18 cellular contexts compared by ENCODE assay signal in the genomic region with DNA sequence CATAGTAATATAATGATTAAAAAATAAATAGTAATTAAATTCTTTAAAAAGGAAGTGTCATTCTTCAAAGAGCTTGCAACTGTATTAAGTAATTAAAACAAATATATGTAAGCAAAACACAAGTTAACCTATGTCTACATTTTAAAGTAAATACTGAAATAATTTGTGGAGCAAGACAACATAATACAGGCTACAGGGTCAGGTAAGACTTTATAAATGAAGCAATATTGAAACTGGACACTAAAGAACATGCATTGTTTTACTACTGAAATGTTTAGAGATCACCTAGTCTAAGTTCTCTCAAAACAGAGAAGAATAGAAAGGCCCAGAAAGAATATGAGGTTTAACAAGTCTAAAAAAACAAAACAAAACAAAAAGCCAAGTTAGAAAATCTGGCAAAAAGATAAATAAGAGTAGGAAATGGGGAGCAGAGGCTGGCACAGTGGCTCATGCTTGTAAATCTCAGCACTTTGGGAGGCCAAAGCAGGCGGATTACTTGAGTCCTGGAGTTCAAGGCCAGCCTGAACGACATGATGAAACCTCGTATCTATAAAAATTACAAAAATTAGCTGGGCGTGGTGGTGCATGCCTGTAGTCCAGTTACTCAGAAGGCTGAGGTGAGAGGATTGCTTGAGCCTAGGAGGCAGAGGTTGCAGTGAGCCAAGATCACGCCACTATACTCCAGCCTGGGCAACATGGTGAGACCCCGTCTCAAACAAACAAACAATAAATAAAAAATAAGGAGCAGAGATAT. TPM values are rescaled to one million over a fixed set of nuclear protein-coding genes. Genes with fewer than 3 reads are reported as not detected.
A peak's percentile ranks its signal among the peaks of the same experiment; 100 is the strongest.
DNase-seq lines count a peak whose midpoint lies in the region; ATAC-seq, FAIRE-seq and TF ChIP-seq lines count a peak whose summit lies in the region.
"Had no signal": no experiment of that assay in that cellular context is flagged by ENCODE, and none has a peak within 500 bp of the region (broad histone marks: within the 10 kb centered on the region; RNA-seq: fewer than 3 reads in every experiment).

No MANE protein-coding gene starts in this region.

- intact Hi-C loops in activated CD4-positive, alpha-beta T cell treated with anti-CD3 and anti-CD28 coated beads, Interleukin-2, amount 10 ng/mL, durations not matched to agents 24 days and 14 days (cut with micrococcal nuclease) = no loop called here
- intact Hi-C loops in dorsolateral prefrontal cortex (cut with DNase I) = no loop called here

- H3K27me3 ChIP-seq in endodermal cell (ENCODE audit: control insufficient read depth, insufficient read depth, low read length, poor library complexity, severe bottlenecking) = no peaks in the 10 kb centered on the region
- H3K27me3 ChIP-seq in dorsolateral prefrontal cortex = no peaks in the 10 kb centered on the region
- H3K27me3 ChIP-seq: ascending aorta; BLaER1 treated with 17β-estradiol and CSF1 and Interleukin-3, amounts not matched to agents 10 nM and 100 nM had no signal

- no peak for DNase-seq in activated CD4-positive, alpha-beta T cell treated with anti-CD3 and anti-CD28 coated beads, Interleukin-2, amount 10 ng/mL, durations not matched to agents 24 days and 14 days
- DNase-seq in activated CD4-positive, alpha-beta T cell treated with anti-CD3 and anti-CD28 coated beads for 4 hours = no peak
- DNase-seq in fibroblast of villous mesenchyme (ENCODE audit: low read depth) (peak; percentile 40), progenitor cell of endocrine pancreas (ENCODE audit: low spot score, unreplicated experiment) (no peak), endodermal cell (no peak), dorsolateral prefrontal cortex (no peak)
- DNase-seq: activated CD4-positive, CD25-positive, alpha-beta regulatory T cell treated with anti-CD3 and anti-CD28 coated beads, Interleukin-2, amount 50 U/mL, for 72 hours; DMS 273 treated with DMSO at 0.1 percent for 48 hours; GDM1; H9; MM.1S; stimulated activated CD4-positive, alpha-beta T cell treated with anti-CD3 and anti-CD28 coated beads, Interleukin-4, amount 100 ng/mL, for 1 hour had no signal

- peaks cover 34% of the 10 kb centered on the region for H3K36me3 ChIP-seq in endodermal cell (ENCODE audit: control insufficient read depth, insufficient read depth, low read length)

- peak overlapping the region; percentile 79 for H3K27ac Mint-ChIP-seq in activated CD4-positive, alpha-beta T cell treated with anti-CD3 and anti-CD28 coated beads, Interleukin-2, amount 10 ng/mL, durations not matched to agents 24 days and 14 days
- H3K27ac Mint-ChIP-seq in progenitor cell of endocrine pancreas (peak overlapping the region; percentile 72), endodermal cell (no peak overlapping the region)
- H3K27ac Mint-ChIP-seq: nephron had no signal

- H3K9me3 ChIP-seq in endodermal cell (ENCODE audit: control insufficient read depth, low read length) = peaks cover 32% of the 10 kb centered on the region

- peaks cover 19% of the 10 kb centered on the region for H3K4me1 Mint-ChIP-seq in activated CD4-positive, alpha-beta T cell treated with anti-CD3 and anti-CD28 coated beads, Interleukin-2, amount 10 ng/mL, durations not matched to agents 24 days and 14 days
- H3K4me1 Mint-ChIP-seq in progenitor cell of endocrine pancreas (ENCODE audit: low read depth) (peaks cover 30% of the 10 kb centered on the region), endodermal cell (no peaks in the 10 kb centered on the region)
- H3K4me1 Mint-ChIP-seq: H9, nephron had no signal

- H3K4me3 ChIP-seq in fibroblast of villous mesenchyme (ENCODE audit: low read depth, low read length) (no peak overlapping the region), endodermal cell (ENCODE audit: low read length) (no peak overlapping the region), dorsolateral prefrontal cortex (no peak overlapping the region)
- H3K4me3 ChIP-seq: ascending aorta; BLaER1 treated with 17β-estradiol and CSF1 and Interleukin-3, amounts not matched to agents 10 nM and 100 nM had no signal

- no peak overlapping the region for H3K9ac ChIP-seq in endodermal cell (ENCODE audit: extremely low read depth, low read length, poor library complexity, severe bottlenecking)

- H3K27ac ChIP-seq in endodermal cell (ENCODE audit: low read depth, low read length) (no peak overlapping the region), dorsolateral prefrontal cortex (peak overlapping the region in 1 of 59 donors; percentile 27)
- H3K27ac ChIP-seq: ascending aorta had no signal

- H3K27me3 Mint-ChIP-seq in activated CD4-positive, alpha-beta T cell treated with anti-CD3 and anti-CD28 coated beads, Interleukin-2, amount 10 ng/mL, durations not matched to agents 24 days and 14 days = no peaks in the 10 kb centered on the region
- H3K27me3 Mint-ChIP-seq in progenitor cell of endocrine pancreas (no peaks in the 10 kb centered on the region), endodermal cell (ENCODE audit: insufficient read depth) (no peaks in the 10 kb centered on the region)

- 93 to 97% methylated on average over 3 to 6 of the region's 6 CpGs for WGBS in endodermal cell (ENCODE audit: insufficient coverage in 1 of 2, insufficient read length in 1 of 2), 2 experiments

- ATAC-seq in HG02840 (IDR thresholded peaks at IDR 0.05; ENCODE audit: low FRiP score, unreplicated experiment) = no peak

- no peaks in the 10 kb centered on the region for H3K4me1 ChIP-seq in endodermal cell (ENCODE audit: control insufficient read depth, insufficient read depth, low read length)
- H3K4me1 ChIP-seq: ascending aorta had no signal

- TF ChIP-seq CTCF in fibroblast of villous mesenchyme (IDR thresholded peaks at IDR 0.05; ENCODE audit: insufficient read depth, low read depth, low read length) = no peak
- no peak for TF ChIP-seq CTCF in progenitor cell of endocrine pancreas (IDR thresholded peaks at IDR 0.05; ENCODE audit: unreplicated experiment)
- no peak for TF ChIP-seq CTCF in endodermal cell (conservative IDR thresholded peaks at IDR 0.05)
- no peak for TF ChIP-seq CTCF in dorsolateral prefrontal cortex (IDR thresholded peaks at IDR 0.05 in 54 of 56, conservative IDR thresholded peaks at IDR 0.05 in 2 of 56; ENCODE audit: low read depth in 1 of 56, partially characterized antibody in 56 of 56)

- peak; percentile 38 for FAIRE-seq in TTC549 (lab: Jason Lieb, UNC)
- FAIRE-seq: endometrium had no signal

- peaks cover 4% of the 10 kb centered on the region for H3K9me3 Mint-ChIP-seq in activated CD4-positive, alpha-beta T cell treated with anti-CD3 and anti-CD28 coated beads, Interleukin-2, amount 10 ng/mL, durations not matched to agents 24 days and 14 days
- H3K9me3 Mint-ChIP-seq in progenitor cell of endocrine pancreas (ENCODE audit: low read depth) (peaks cover 9% of the 10 kb centered on the region), endodermal cell (peaks cover 22% of the 10 kb centered on the region)

- peaks cover 39% of the 10 kb centered on the region for H3K36me3 Mint-ChIP-seq in activated CD4-positive, alpha-beta T cell treated with anti-CD3 and anti-CD28 coated beads, Interleukin-2, amount 10 ng/mL, durations not matched to agents 24 days and 14 days (ENCODE audit: low read depth)
- H3K36me3 Mint-ChIP-seq in progenitor cell of endocrine pancreas (ENCODE audit: insufficient read depth) = peaks cover 22% of the 10 kb centered on the region
- H3K36me3 Mint-ChIP-seq in endodermal cell (ENCODE audit: low read depth) = peaks cover 48% of the 10 kb centered on the region

- peak overlapping the region; percentile 42 for H3K4me3 Mint-ChIP-seq in activated CD4-positive, alpha-beta T cell treated with anti-CD3 and anti-CD28 coated beads, Interleukin-2, amount 10 ng/mL, durations not matched to agents 24 days and 14 days
- no peak overlapping the region for H3K4me3 Mint-ChIP-seq in progenitor cell of endocrine pancreas (ENCODE audit: low read depth)
- no peak overlapping the region for H3K4me3 Mint-ChIP-seq in endodermal cell
- H3K4me3 Mint-ChIP-seq: H9, nephron had no signal

RNA-seq across cellular contexts. Expression of a gene that starts 34.4 kb away (rescaled TPM):
- 14.3 and 15.6 TPM in 2 replicates for total RNA-seq in activated CD4-positive, alpha-beta T cell treated with anti-CD3 and anti-CD28 coated beads, Interleukin-2, amount 10 ng/mL, durations not matched to agents 24 days and 14 days
- 22.2 and 32.0 TPM in 2 replicates for total RNA-seq in fibroblast of villous mesenchyme
- 28.2 and 29.7 TPM in 2 replicates for total RNA-seq in progenitor cell of endocrine pancreas
- total RNA-seq in endodermal cell = 10 to 100 TPM; 18.4 to 25.7 TPM
- polyA plus RNA-seq in endodermal cell (2013, experiment 1 of 2) = 31.5 TPM
- polyA plus RNA-seq in endodermal cell (2013, experiment 2 of 2) = 30.0 TPM
- total RNA-seq in dorsolateral prefrontal cortex = 10 to 100 TPM; 11.8 to 23.3 (median 17.3) TPM
